ENCODE assay signal across 8 cellular contexts in genomic region chr2:106582431-106583143, GRCh38.
DNase-seq lines count a peak whose midpoint lies in the region; ATAC-seq and TF ChIP-seq lines count a peak whose summit lies in the region.

No MANE protein-coding gene starts in this region.

- POLR2A ChIA-PET in GM10248 (lab: Yijun Ruan, JAX): no interaction called here

- no peak overlapping the region for H3K4me3 ChIP-seq in NB4 (ENCODE audit: low read depth, low read length)

- peaks cover 15% of the 10 kb centered on the region for H3K27me3 Mint-ChIP-seq in HFFc6 (ENCODE audit: insufficient read depth)

- CTCF ChIA-PET in GM10248 (lab: Yijun Ruan, JAX): interaction anchor here (0.7 to 3.1 kb wide), 23 partner anchors 9 to 496 kb away, joined by 3 to 19 read pairs (median 4); no protein-coding TSS in a partner anchor

- TF ChIP-seq CTCF in GM10248 (IDR thresholded peaks at IDR 0.05; ENCODE audit: control extremely low read depth, extremely low read depth, low read depth, missing control alignments) (peak; percentile 81), HFFc6 (IDR thresholded peaks at IDR 0.05) (peak; percentile 89), NB4 (IDR thresholded peaks at IDR 0.05; ENCODE audit: low read depth, low read length) (peak; percentile 94)

- H3K36me3 Mint-ChIP-seq in HFFc6 (ENCODE audit: low read depth): no peaks in the 10 kb centered on the region

- H3K4me1 Mint-ChIP-seq in HFFc6 (ENCODE audit: low read depth): peaks cover 14% of the 10 kb centered on the region

- H3K9me3 Mint-ChIP-seq in HFFc6: no peaks in the 10 kb centered on the region

- peak overlapping the region; percentile 65 for H3K27ac Mint-ChIP-seq in HFFc6

- no peak for TF ChIP-seq POLR2A in NB4 (IDR thresholded peaks at IDR 0.05; ENCODE audit: extremely low read depth, insufficient read length)

- ATAC-seq in GM19397 (IDR thresholded peaks at IDR 0.05; ENCODE audit: unreplicated experiment): no peak

- peak overlapping the region; percentile 89 for H3K4me3 Mint-ChIP-seq in HFFc6

- DNase-seq in GM10248 (ENCODE audit: extremely low spot score) (peak; percentile 79), HFFc6 (peak; percentile 74), NB4 (ENCODE audit: low read depth) (peak; percentile 69), SW480 (ENCODE audit: low spot score) (peak; percentile 79), amygdala (lab: John Stamatoyannopoulos, UW) (peak in 52 of 56 donors; percentile 11 to 84 (median 55)), hepatic stellate cell (ENCODE audit: low spot score) (peak; percentile 95), retina (peak; percentile 87)
